8 cellular contexts compared by ENCODE assay signal in genomic region chr21:42220138-42220701, GRCh38. TPM values are rescaled to one million over a fixed set of nuclear protein-coding genes. Genes with fewer than 3 reads are reported as not detected.
DNase-seq lines count a peak whose midpoint lies in the region; ATAC-seq and TF ChIP-seq lines count a peak whose summit lies in the region.

No MANE protein-coding gene starts in this region.

- TF ChIP-seq POLR2A in HCT116 (IDR thresholded peaks at IDR 0.05; ENCODE audit: borderline replicate concordance, extremely low read depth, insufficient read depth, insufficient read length) (no peak), stomach (IDR thresholded peaks at IDR 0.05) (no peak)

- POLR2A ChIA-PET in HCT116 (lab: Charles Lee), result interaction anchor here (0.7 to 1.3 kb wide), 2 partner anchors 10 to 17 kb away, joined by 3 to 4 read pairs; no protein-coding TSS in a partner anchor

- H3K36me3 ChIP-seq in HCT116 (ENCODE audit: control insufficient read depth in 1 of 2, insufficient read depth in 2 of 2, low read length in 2 of 2), result no peaks in the 10 kb centered on the region
- H3K36me3 ChIP-seq in stomach, result no peaks in the 10 kb centered on the region

- no peak for TF ChIP-seq RAD21 in HCT116 (IDR thresholded peaks at IDR 0.05; ENCODE audit: low read depth)

- H3K4me2 ChIP-seq in HCT116 (ENCODE audit: low read length), result peak overlapping the region; percentile 53

- 0 out of 2 replicates have a peak overlapping the region, but pooled peaks have one; percentile 17 for H3K9ac ChIP-seq in HCT116 (ENCODE audit: low read length)

- DNase-seq in D341Med (ENCODE audit: low spot score), result peak; percentile 47
- DNase-seq in HCT116 (ENCODE audit: low read depth, low spot score), result no peak
- DNase-seq in NCI-H524 (lab: John Stamatoyannopoulos, UW), result peak; percentile 88 to 95
- DNase-seq in activated T-cell treated with anti-CD3 and anti-CD28 coated beads for 48 hours (ENCODE audit: low read depth), result peak; percentile 36
- DNase-seq in epithelial cell of prostate (ENCODE audit: low read depth, low spot score), result peak; percentile 60
- peak; percentile 81 for DNase-seq in midbrain (lab: John Stamatoyannopoulos, UW)
- DNase-seq in stomach, result peak; percentile 69

- no peaks in the 10 kb centered on the region for H3K9me3 ChIP-seq in HCT116 (ENCODE audit: control insufficient read depth in 1 of 2, insufficient read depth in 1 of 2, low read depth in 1 of 2, low read length in 2 of 2)
- no peaks in the 10 kb centered on the region for H3K9me3 ChIP-seq in stomach

- WGBS in stomach, 5 donors, result 1 to 2% (median 1%) methylated on average over 26 of the region's 26 CpGs

- TF ChIP-seq EP300 in stomach (IDR thresholded peaks at IDR 0.05), result no peak

- peak overlapping the region; percentile 85 for H2AFZ ChIP-seq in HCT116 (ENCODE audit: low read depth, low read length, poor library complexity, severe bottlenecking)

- H4K20me1 ChIP-seq in HCT116 (ENCODE audit: insufficient read depth), result no peaks in the 10 kb centered on the region

- no peak overlapping the region for H3K27ac ChIP-seq in HCT116 (ENCODE audit: low read depth, low read length)
- peak overlapping the region; percentile 69 for H3K27ac ChIP-seq in epithelial cell of prostate
- H3K27ac ChIP-seq in stomach, result peak overlapping the region; percentile 71 to 86 (median 80)

- H3K4me3 ChIP-seq in HCT116 (replicated peaks in 1 of 2; ENCODE audit: low read depth in 1 of 2, low read length in 2 of 2) (peak overlapping the region; percentile 9 to 50; a peak in 3 of 4 replicates), stomach (peak overlapping the region; percentile 65 to 81 (median 72))

- H3K4me1 ChIP-seq in HCT116 (ENCODE audit: control insufficient read depth in 1 of 2, insufficient read depth in 2 of 2, low read length in 2 of 2), result peaks cover 11 to 16% of the 10 kb centered on the region in 2 experiments; a peak in 3 of 4 replicates
- peaks cover 14 to 59% (median 39%) of the 10 kb centered on the region in 4 donors for H3K4me1 ChIP-seq in stomach

- RAD21 ChIA-PET in HCT116 (lab: Charles Lee; ENCODE audit: low non-redundant PET in 1 of 2, low total read pairs in 2 of 2, uncharacterized antibody in 2 of 2, unreplicated experiment in 2 of 2), result no interaction called here

- CTCF ChIA-PET in HCT116 (lab: Charles Lee), result interaction anchor here (0.8 kb wide), 1 partner anchor 19 kb away, joined by 3 read pairs; no protein-coding TSS in a partner anchor

- no peaks in the 10 kb centered on the region for H3K9me2 ChIP-seq in HCT116 (ENCODE audit: insufficient read depth)

- H3K27me3 ChIP-seq in HCT116 (ENCODE audit: insufficient read depth, low read length), result no peaks in the 10 kb centered on the region
- no peaks in the 10 kb centered on the region for H3K27me3 ChIP-seq in stomach

- TF ChIP-seq CTCF in HCT116 (IDR thresholded peaks at IDR 0.05 in 2 of 3, conservative IDR thresholded peaks at IDR 0.05 in 1 of 3; ENCODE audit: borderline replicate concordance in 1 of 3, insufficient read depth in 1 of 3, low read depth in 2 of 3, low read length in 2 of 3) (no peak), stomach (IDR thresholded peaks at IDR 0.05) (no peak)

- intact Hi-C loops in HCT116 (cut with micrococcal nuclease), result no loop called here
- intact Hi-C loops in stomach (cut with DNase I; ENCODE audit: low total_unique reads), result no loop called here

- BruUV-seq in HCT116 (replicated peaks; lab: Mats Ljungman, UMichigan), result no TSS peak

- H3K79me2 ChIP-seq in HCT116 (ENCODE audit: insufficient read depth, low read length), result no peaks in the 10 kb centered on the region

- ATAC-seq in HCT116, result peak; percentile 43
- ATAC-seq in HG03571 (IDR thresholded peaks at IDR 0.05; ENCODE audit: unreplicated experiment), result no peak

TF ChIP-seq in HCT116, 20 proteins besides CTCF, POLR2A, EP300 and RAD21:
- TF ChIP-seq ZFX (IDR thresholded peaks at IDR 0.05) (no peak), CBX3 (IDR thresholded peaks at IDR 0.05; ENCODE audit: low read depth) (no peak), EGR1 (IDR thresholded peaks at IDR 0.05; ENCODE audit: low read depth) (no peak), CEBPB (IDR thresholded peaks at IDR 0.05; ENCODE audit: low read depth) (no peak), ZBTB33 (IDR thresholded peaks at IDR 0.05; ENCODE audit: extremely low read depth, insufficient replicate concordance, low read length) (no peak), EZH2phosphoT487 (IDR thresholded peaks at IDR 0.05; ENCODE audit: borderline replicate concordance) (no peak), REST (IDR thresholded peaks at IDR 0.05; ENCODE audit: low read depth) (no peak), ELF1 (IDR thresholded peaks at IDR 0.05; ENCODE audit: borderline replicate concordance, low read depth) (no peak), SP1 (IDR thresholded peaks at IDR 0.05; ENCODE audit: low read depth) (no peak), SIN3A (IDR thresholded peaks at IDR 0.05; ENCODE audit: low read depth) (no peak), MAX (IDR thresholded peaks at IDR 0.05) (no peak), FOSL1 (IDR thresholded peaks at IDR 0.05; ENCODE audit: low read depth) (no peak), ZNF274 (IDR thresholded peaks at IDR 0.05; ENCODE audit: low read depth, low read length) (no peak), EZH2 (IDR thresholded peaks at IDR 0.05) (no peak), POLR2AphosphoS5 (IDR thresholded peaks at IDR 0.05; ENCODE audit: low read depth, low read length) (no peak), TCF7L2 (IDR thresholded peaks at IDR 0.05; ENCODE audit: borderline replicate concordance, extremely low read depth, insufficient read depth, insufficient read length) (no peak), YY1 (IDR thresholded peaks at IDR 0.05; ENCODE audit: extremely low read depth, insufficient replicate concordance, low read depth, low read length) (no peak)

RNA-seq across cellular contexts. Expression of gene ABCG1, which starts 1.3 kb away (rescaled TPM):
- total RNA-seq in HCT116 (2021; ENCODE audit: unreplicated experiment) (1.6 TPM), stomach (10 to 100 TPM in 4 of 5 donors, 1 to 10 TPM in 1; 4.1 to 65.9 (median 31.6) TPM)
- 2.3 and 2.8 TPM in 2 replicates for polyA plus RNA-seq in HCT116 (2012)
- 1 to 10 TPM; 3.1 to 4.7 (median 4.2) TPM for polyA plus RNA-seq in stomach
